In the genomic region with DNA sequence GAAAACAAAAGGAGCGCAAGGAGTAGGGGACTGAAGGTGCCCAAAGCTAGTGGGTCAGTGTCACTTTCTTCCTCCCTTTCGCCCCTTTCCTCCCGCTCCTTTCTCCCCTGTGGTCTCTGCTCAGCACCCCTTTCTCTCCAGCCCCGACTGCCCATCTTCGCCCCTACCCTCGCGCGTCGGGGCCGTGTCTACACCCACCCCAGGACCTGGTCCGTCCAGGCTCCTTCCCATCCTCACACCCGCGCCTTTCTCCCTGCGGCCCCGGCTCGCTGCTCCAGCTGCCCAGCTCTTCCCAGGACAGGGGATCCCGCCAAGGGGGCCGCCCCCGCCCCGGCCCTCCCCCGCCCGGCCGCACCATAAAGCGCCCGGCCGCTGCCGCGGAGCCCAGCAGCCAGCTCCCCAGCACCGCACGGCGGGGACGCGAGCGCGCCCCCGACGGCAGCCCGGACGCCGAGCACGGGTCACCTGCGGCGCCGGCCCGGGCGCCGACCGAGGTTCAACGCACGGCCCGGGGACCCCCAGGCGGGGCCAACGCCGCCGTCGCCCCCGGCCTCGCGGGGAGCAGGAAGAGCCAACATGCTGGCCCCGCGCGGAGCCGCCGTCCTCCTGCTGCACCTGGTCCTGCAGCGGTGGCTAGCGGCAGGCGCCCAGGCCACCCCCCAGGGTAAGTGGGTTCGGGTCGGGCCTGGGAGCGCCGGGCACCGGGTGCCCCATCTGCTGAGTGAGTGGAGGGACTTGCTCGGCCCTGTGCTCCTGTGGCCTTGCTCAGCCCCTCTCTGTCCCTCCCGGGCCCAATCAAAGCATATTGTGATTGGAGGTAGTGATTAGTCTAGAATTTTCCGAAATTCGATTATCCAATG, we compare ENCODE assay signal across 8 cellular contexts. TPM values are rescaled to one million over a fixed set of nuclear protein-coding genes. Genes with fewer than 3 reads are reported as not detected.
DNase-seq lines count a peak whose midpoint lies in the region; ATAC-seq and TF ChIP-seq lines count a peak whose summit lies in the region.

A gene (plus strand): TSS at position 387 of the 860 bp plus-strand sequence. CDS start 190 bp downstream, at position 577.

- no peaks in the 10 kb centered on the region for H3K4me1 Mint-ChIP-seq in natural killer cell treated with Interleukin-12 subunit alpha and Interleukin-12 subunit beta and Interleukin-15 and Interleukin-18, amount 100 ng/mL, for 72 hours (ENCODE audit: low read depth in 2 of 2)
- no peaks in the 10 kb centered on the region for H3K4me1 Mint-ChIP-seq in natural killer cell
- peaks cover 6% of the 10 kb centered on the region for H3K4me1 Mint-ChIP-seq in dendritic cell treated with granulocyte-macrophage colony-stimulating factor and Interleukin-4, amounts not matched to agents 40 ng/mL and 50 ng/mL, for 4 days (ENCODE audit: low read depth)

- H3K27me3 Mint-ChIP-seq in natural killer cell treated with Interleukin-12 subunit alpha and Interleukin-12 subunit beta and Interleukin-15 and Interleukin-18, amount 100 ng/mL, for 72 hours = peaks cover 49 to 58% of the 10 kb centered on the region in 2 donors
- H3K27me3 Mint-ChIP-seq in natural killer cell (ENCODE audit: low read depth in 2 of 2) = peaks cover 51 to 82% of the 10 kb centered on the region in 2 donors
- peaks cover 44% of the 10 kb centered on the region for H3K27me3 Mint-ChIP-seq in dendritic cell treated with granulocyte-macrophage colony-stimulating factor and Interleukin-4, amounts not matched to agents 40 ng/mL and 50 ng/mL, for 4 days

- H3K4me3 ChIP-seq in muscle layer of duodenum (ENCODE audit: low read depth in 1 of 2, low read length in 2 of 2) = peak within 1 kb of the TSS; percentile 37 to 51
- peak within 1 kb of the TSS; percentile 35 for H3K4me3 ChIP-seq in urinary bladder (ENCODE audit: low read depth, low read length)

- H3K4me1 ChIP-seq in muscle layer of duodenum (ENCODE audit: control insufficient read depth in 1 of 2, insufficient read depth in 2 of 2, low read length in 2 of 2) (no peaks in the 10 kb centered on the region), urinary bladder (ENCODE audit: insufficient read depth) (no peaks in the 10 kb centered on the region)

- H3K36me3 Mint-ChIP-seq in natural killer cell treated with Interleukin-12 subunit alpha and Interleukin-12 subunit beta and Interleukin-15 and Interleukin-18, amount 100 ng/mL, for 72 hours = no peaks in the 10 kb centered on the region
- no peaks in the 10 kb centered on the region for H3K36me3 Mint-ChIP-seq in natural killer cell
- no peaks in the 10 kb centered on the region for H3K36me3 Mint-ChIP-seq in dendritic cell treated with granulocyte-macrophage colony-stimulating factor and Interleukin-4, amounts not matched to agents 40 ng/mL and 50 ng/mL, for 4 days (ENCODE audit: low read depth)

- no peak within 1 kb of the TSS for H3K27ac Mint-ChIP-seq in natural killer cell treated with Interleukin-12 subunit alpha and Interleukin-12 subunit beta and Interleukin-15 and Interleukin-18, amount 100 ng/mL, for 72 hours
- H3K27ac Mint-ChIP-seq in natural killer cell = no peak within 1 kb of the TSS
- H3K27ac Mint-ChIP-seq in dendritic cell treated with granulocyte-macrophage colony-stimulating factor and Interleukin-4, amounts not matched to agents 40 ng/mL and 50 ng/mL, for 4 days = no peak within 1 kb of the TSS

- H3K9me3 ChIP-seq in muscle layer of duodenum (ENCODE audit: control insufficient read depth in 1 of 2, low read length in 2 of 2) = no peaks in the 10 kb centered on the region

- no peak for TF ChIP-seq POLR2A in GM18505 (IDR thresholded peaks at IDR 0.05; ENCODE audit: borderline replicate concordance, extremely low read depth, insufficient read depth, insufficient read length)

- WGBS in urinary bladder = 3% methylated on average over 76 of the region's 76 CpGs

- H3K36me3 ChIP-seq in muscle layer of duodenum (ENCODE audit: control insufficient read depth in 1 of 2, insufficient read depth in 2 of 2, low read length in 2 of 2) = no peaks in the 10 kb centered on the region
- no peaks in the 10 kb centered on the region for H3K36me3 ChIP-seq in urinary bladder (ENCODE audit: insufficient read depth)

- no peak within 1 kb of the TSS for H3K4me3 Mint-ChIP-seq in natural killer cell treated with Interleukin-12 subunit alpha and Interleukin-12 subunit beta and Interleukin-15 and Interleukin-18, amount 100 ng/mL, for 72 hours
- no peak within 1 kb of the TSS for H3K4me3 Mint-ChIP-seq in natural killer cell
- peak within 1 kb of the TSS; percentile 4 for H3K4me3 Mint-ChIP-seq in dendritic cell treated with granulocyte-macrophage colony-stimulating factor and Interleukin-4, amounts not matched to agents 40 ng/mL and 50 ng/mL, for 4 days

- no peak for TF ChIP-seq CTCF in natural killer cell (IDR thresholded peaks at IDR 0.05)

- H3K27ac ChIP-seq in muscle layer of duodenum (ENCODE audit: low read length) (no peak within 1 kb of the TSS), urinary bladder (ENCODE audit: low read depth) (no peak within 1 kb of the TSS)

- DNase-seq in natural killer cell treated with Interleukin-12 subunit alpha and Interleukin-12 subunit beta and Interleukin-15 and Interleukin-18, amount 100 ng/mL, for 72 hours (ENCODE audit: low spot score) = no peak
- DNase-seq in natural killer cell = no peak

- intact Hi-C loops in natural killer cell (cut with micrococcal nuclease) = no loop called here
- intact Hi-C loops in dendritic cell treated with granulocyte-macrophage colony-stimulating factor and Interleukin-4, amounts not matched to agents 40 ng/mL and 50 ng/mL, for 4 days (cut with micrococcal nuclease) = no loop called here

- H3K27me3 ChIP-seq in muscle layer of duodenum (ENCODE audit: low read depth, low read length) = peaks cover 35% of the 10 kb centered on the region

- peak; percentile 40 to 42 for ATAC-seq in natural killer cell treated with Interleukin-12 subunit alpha and Interleukin-12 subunit beta and Interleukin-15 and Interleukin-18, amount 100 ng/mL, for 72 hours
- ATAC-seq in natural killer cell = no peak
- no peak for ATAC-seq in GM18505 (IDR thresholded peaks at IDR 0.05; ENCODE audit: unreplicated experiment)
- no peak for ATAC-seq in HG03439 (IDR thresholded peaks at IDR 0.05; ENCODE audit: unreplicated experiment)
- ATAC-seq in GM18907 (IDR thresholded peaks at IDR 0.05; ENCODE audit: unreplicated experiment) = no peak

- H3K9me3 Mint-ChIP-seq in natural killer cell treated with Interleukin-12 subunit alpha and Interleukin-12 subunit beta and Interleukin-15 and Interleukin-18, amount 100 ng/mL, for 72 hours = no peaks in the 10 kb centered on the region
- no peaks in the 10 kb centered on the region for H3K9me3 Mint-ChIP-seq in natural killer cell
- H3K9me3 Mint-ChIP-seq in dendritic cell treated with granulocyte-macrophage colony-stimulating factor and Interleukin-4, amounts not matched to agents 40 ng/mL and 50 ng/mL, for 4 days = no peaks in the 10 kb centered on the region

RNA-seq across cellular contexts. Expression of the gene that starts here (rescaled TPM):
- under 1 TPM in 1 of 2 donors, not detected in 1; 0.31 TPM for total RNA-seq in natural killer cell treated with Interleukin-12 subunit alpha and Interleukin-12 subunit beta and Interleukin-15 and Interleukin-18, amount 100 ng/mL, for 72 hours
- under 1 TPM; 0.32 to 0.61 (median 0.48) TPM for total RNA-seq in natural killer cell
- 3.9 TPM for total RNA-seq in urinary bladder
- polyA plus RNA-seq in urinary bladder = 2.8 TPM

Comparison
In these comparisons a context has a peak if more than half of its experiments do, and no peak if none do; other contexts are left out.
1. Peak in ATAC-seq in natural killer cell treated with Interleukin-12 subunit alpha and Interleukin-12 subunit beta and Interleukin-15 and Interleukin-18, amount 100 ng/mL, for 72 hours; RNA of the gene not detected or under 1 TPM.